Comparison of ENCODE assay signal across 1 cellular context in genomic region chr6:35727935-35728662, GRCh38.
TF ChIP-seq lines count a peak whose summit lies in the region.

No MANE protein-coding gene starts in this region.

TF ChIP-seq in HepG2, 621 proteins besides CTCF, POLR2A, EP300 and RAD21 (continued from another document and continues in another):
- no peak; the same call in 1 of the 2 replicates for TF ChIP-seq LRRFIP1 (CRISPR knock-in tag; conservative IDR thresholded peaks at IDR 0.05)
- TF ChIP-seq PRDM4 (CRISPR knock-in tag; IDR thresholded peaks at IDR 0.05; ENCODE audit: borderline replicate concordance): no peak
- TF ChIP-seq HMGA1 (CRISPR knock-in tag; conservative IDR thresholded peaks at IDR 0.05): no peak
- no peak; the same call in 1 of the 2 replicates for TF ChIP-seq GABPB1 (CRISPR knock-in tag; IDR thresholded peaks at IDR 0.05)
- TF ChIP-seq NR1H2 (CRISPR knock-in tag; IDR thresholded peaks at IDR 0.05; ENCODE audit: borderline replicate concordance, low read depth): no peak
- TF ChIP-seq ZNF709 (CRISPR knock-in tag; IDR thresholded peaks at IDR 0.05): peak; percentile 79; the same call in 1 of the 2 replicates
- TF ChIP-seq CENPX (CRISPR knock-in tag; IDR thresholded peaks at IDR 0.05): no peak
- no peak; the same call in 1 of the 2 replicates for TF ChIP-seq THRA (CRISPR knock-in tag; IDR thresholded peaks at IDR 0.05; ENCODE audit: borderline replicate concordance)
- TF ChIP-seq ZNF18 (CRISPR knock-in tag; IDR thresholded peaks at IDR 0.05; ENCODE audit: insufficient replicate concordance): peak; percentile 39
- no peak for TF ChIP-seq ZNF280B (CRISPR knock-in tag; IDR thresholded peaks at IDR 0.05; ENCODE audit: borderline replicate concordance)
- no peak; the same call in none of the 2 replicates for TF ChIP-seq TAF1 (CRISPR knock-in tag; IDR thresholded peaks at IDR 0.05)
- no peak for TF ChIP-seq ATF6 (CRISPR knock-in tag; conservative IDR thresholded peaks at IDR 0.05)
- TF ChIP-seq PHB2 (IDR thresholded peaks at IDR 0.05; ENCODE audit: partially characterized antibody): no peak
- peak; percentile 86 for TF ChIP-seq MEIS2 (CRISPR knock-in tag; IDR thresholded peaks at IDR 0.05)
- peak; percentile 25; the same call in 1 of the 2 replicates for TF ChIP-seq ZBTB2 (CRISPR knock-in tag; IDR thresholded peaks at IDR 0.05; ENCODE audit: low read depth)
- no peak for TF ChIP-seq ZNF235 (CRISPR knock-in tag; IDR thresholded peaks at IDR 0.05; ENCODE audit: borderline replicate concordance)
- peak; percentile 63; the same call in 1 of the 2 replicates for TF ChIP-seq ETS1 (CRISPR knock-in tag; IDR thresholded peaks at IDR 0.05)
- 0 out of 2 replicates have a peak, but pooled peaks have one; percentile 86 for TF ChIP-seq ZXDC (CRISPR knock-in tag; IDR thresholded peaks at IDR 0.05)
- peak; percentile 72; the same call in 1 of the 2 replicates for TF ChIP-seq SMYD3 (CRISPR knock-in tag; IDR thresholded peaks at IDR 0.05)
- no peak for TF ChIP-seq ZNF576 (CRISPR knock-in tag; IDR thresholded peaks at IDR 0.05)
- TF ChIP-seq MYPOP (CRISPR knock-in tag; IDR thresholded peaks at IDR 0.05): peak; percentile 100
- no peak for TF ChIP-seq ZNF670 (CRISPR knock-in tag; IDR thresholded peaks at IDR 0.05; ENCODE audit: borderline replicate concordance)
- TF ChIP-seq ZFP37 (CRISPR knock-in tag; IDR thresholded peaks at IDR 0.05; ENCODE audit: borderline replicate concordance): no peak; the same call in 1 of the 2 replicates
- no peak for TF ChIP-seq CC2D1A (CRISPR knock-in tag; IDR thresholded peaks at IDR 0.05)
- no peak for TF ChIP-seq PITX1 (CRISPR knock-in tag; IDR thresholded peaks at IDR 0.05)
- no peak for TF ChIP-seq NFYC (CRISPR knock-in tag; IDR thresholded peaks at IDR 0.05)
- TF ChIP-seq ZBTB1 (CRISPR knock-in tag; IDR thresholded peaks at IDR 0.05; ENCODE audit: borderline replicate concordance): no peak
- peak; percentile 50; the same call in 1 of the 2 replicates for TF ChIP-seq MAFF (IDR thresholded peaks at IDR 0.05; ENCODE audit: low read depth, low read length)
- TF ChIP-seq HOXA5 (CRISPR knock-in tag; IDR thresholded peaks at IDR 0.05): no peak; the same call in 1 of the 2 replicates
- TF ChIP-seq ZFP82 (CRISPR knock-in tag; IDR thresholded peaks at IDR 0.05; ENCODE audit: borderline replicate concordance): no peak
- peak; percentile 4 for TF ChIP-seq AGO2 (optimal IDR thresholded peaks at IDR 0.05; ENCODE audit: low read depth, low read length)
- TF ChIP-seq FOXC1 (CRISPR knock-in tag; IDR thresholded peaks at IDR 0.05; ENCODE audit: borderline replicate concordance): no peak; the same call in 1 of the 2 replicates
- TF ChIP-seq PBX3 (CRISPR knock-in tag; IDR thresholded peaks at IDR 0.05; ENCODE audit: borderline replicate concordance): no peak
- TF ChIP-seq RFXAP (CRISPR knock-in tag; IDR thresholded peaks at IDR 0.05; ENCODE audit: borderline replicate concordance): peak; percentile 72; the same call in 1 of the 2 replicates
- no peak for TF ChIP-seq DDIT3 (CRISPR knock-in tag; IDR thresholded peaks at IDR 0.05)
